Comparison of ENCODE assay signal across 2 cellular contexts in the genomic region with DNA sequence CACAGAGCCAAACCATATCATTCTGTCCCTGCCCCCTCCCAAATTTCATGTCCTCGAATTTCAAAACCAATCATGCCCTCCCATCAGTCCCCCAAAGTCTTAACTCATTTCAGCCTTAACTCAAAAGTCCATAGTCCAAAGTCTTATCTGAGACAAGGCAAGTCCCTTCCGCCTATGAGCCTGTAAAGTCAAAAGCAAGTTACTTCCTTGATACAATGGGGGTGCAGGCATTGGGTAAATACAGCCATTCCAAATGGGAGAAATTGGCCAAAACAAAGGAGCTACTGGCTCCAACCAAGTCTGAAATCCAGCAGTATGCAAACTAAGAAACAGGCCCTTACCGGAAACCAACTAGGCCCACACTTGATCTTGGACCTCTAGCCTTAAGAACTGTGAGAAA. TPM values are rescaled to one million over a fixed set of nuclear protein-coding genes. Genes with fewer than 3 reads are reported as not detected.
"Had no signal": no experiment of that assay in that cellular context is flagged by ENCODE, and none has a peak within 500 bp of the region (broad histone marks: within the 10 kb centered on the region; RNA-seq: fewer than 3 reads in every experiment).

No MANE protein-coding gene starts in this region.

RNA-seq across cellular contexts. Expression of a gene that starts 10.0 kb away (rescaled TPM):
- total RNA-seq: G401, GM12878 had no signal
